In genomic region chr4:161728929-161729328, GRCh38 we compare ENCODE assay signal across 1 cellular context.
TF ChIP-seq lines count a peak whose summit lies in the region.

No MANE protein-coding gene starts in this region.

TF ChIP-seq in H1, 55 proteins besides CTCF, POLR2A, EP300 and RAD21 (continued from another document):
- TF ChIP-seq MAX (IDR thresholded peaks at IDR 0.05) (no peak), SUZ12 (IDR thresholded peaks at IDR 0.05; ENCODE audit: low read length) (no peak)
TF ChIP-seq in H1: peak in this region for 0.
